Comparison of ENCODE assay signal across 8 cellular contexts in the genomic region with DNA sequence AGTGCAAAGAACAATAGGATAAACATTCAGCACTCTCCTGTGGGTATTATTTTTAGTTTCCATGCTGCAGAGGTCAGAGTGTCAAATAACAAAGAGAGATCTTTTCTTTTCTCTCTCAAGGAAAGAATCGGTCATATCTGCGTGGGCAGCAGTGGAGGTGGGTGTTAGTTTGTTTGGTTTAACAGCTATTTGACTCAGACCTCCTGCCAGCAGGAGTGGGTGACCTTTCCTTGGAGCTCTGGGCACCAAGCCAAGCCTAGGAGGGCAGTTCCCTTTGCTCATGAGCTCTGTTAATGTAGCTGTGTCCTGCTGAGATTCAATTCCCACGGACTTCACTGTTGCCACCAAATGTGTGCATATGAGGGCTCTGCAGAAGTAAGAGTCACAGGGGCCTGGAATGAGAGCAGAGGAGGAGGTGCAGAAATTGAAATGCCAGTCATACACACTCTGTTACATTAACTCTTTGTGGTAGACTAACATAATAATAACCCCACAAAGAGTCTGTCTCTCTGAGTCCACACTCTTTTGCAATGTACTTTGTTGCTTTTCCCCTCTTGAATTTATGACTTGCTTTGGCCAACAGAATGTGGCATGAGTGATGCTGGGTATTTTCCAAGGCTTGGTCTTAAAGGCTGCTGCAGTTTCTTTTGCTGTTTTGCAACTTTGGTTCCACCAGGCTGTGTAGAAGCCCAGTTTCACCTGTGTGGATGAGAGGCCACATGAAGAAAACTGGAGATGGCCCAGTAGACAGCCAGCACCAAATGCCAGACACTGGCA.
DNase-seq lines count a peak whose midpoint lies in the region; ATAC-seq and TF ChIP-seq lines count a peak whose summit lies in the region.

No MANE protein-coding gene starts in this region.

- H3K36me3 Mint-ChIP-seq in glutamatergic neuron (ENCODE audit: unreplicated experiment): peaks cover 20% of the 10 kb centered on the region

- peaks cover 10% of the 10 kb centered on the region for H3K27me3 Mint-ChIP-seq in glutamatergic neuron (ENCODE audit: unreplicated experiment)

- TF ChIP-seq CTCF in fibroblast of mammary gland (conservative IDR thresholded peaks at IDR 0.05; ENCODE audit: control insufficient read depth, insufficient read depth, low read depth, low read length) (no peak), glutamatergic neuron (IDR thresholded peaks at IDR 0.05; ENCODE audit: partially characterized antibody, unreplicated experiment) (no peak)

- H3K9me3 Mint-ChIP-seq in glutamatergic neuron (ENCODE audit: unreplicated experiment): peaks cover 5% of the 10 kb centered on the region

- H3K4me3 Mint-ChIP-seq in glutamatergic neuron (ENCODE audit: unreplicated experiment): no peak overlapping the region

- peak; percentile 23 for DNase-seq in NCI-H82 (lab: John Stamatoyannopoulos, UW)
- no peak for DNase-seq in NCI-H82 treated with DMSO at 0.1 percent for 48 hours (lab: John Stamatoyannopoulos, UW; ENCODE audit: unreplicated experiment)
- peak; percentile 74 for DNase-seq in SK-MEL-5 (ENCODE audit: low read depth, low spot score)
- DNase-seq in fibroblast of mammary gland (ENCODE audit: low read depth): peak; percentile 76
- DNase-seq in smooth muscle cell of the brain vasculature (ENCODE audit: low read depth, low spot score): peak; percentile 88
- no peak for DNase-seq in glutamatergic neuron

- in situ Hi-C loops in SK-MEL-5 (cut with HindIII; ENCODE audit: low pct_unique_long_range_greater_than_20kb, low sequenced_read_pairs): no loop called here

- H3K4me3 ChIP-seq in fibroblast of mammary gland (ENCODE audit: control insufficient read depth, low read depth, low read length): no peak overlapping the region

- ATAC-seq in HG02938 (IDR thresholded peaks at IDR 0.05; ENCODE audit: unreplicated experiment): no peak
- ATAC-seq in GM19023 (IDR thresholded peaks at IDR 0.05; ENCODE audit: unreplicated experiment): no peak

- no peak overlapping the region for H3K27ac Mint-ChIP-seq in glutamatergic neuron (ENCODE audit: unreplicated experiment)

- peaks cover 11% of the 10 kb centered on the region for H3K4me1 Mint-ChIP-seq in glutamatergic neuron (ENCODE audit: low read depth, unreplicated experiment)

Comparison
In these comparisons a context has a peak if more than half of its experiments do, and no peak if none do; other contexts are left out.
1. DNase-seq: peak in NCI-H82 (single experiment), SK-MEL-5 (single experiment), fibroblast of mammary gland (single experiment) and smooth muscle cell of the brain vasculature (single experiment); none in NCI-H82 treated with DMSO at 0.1 percent for 48 hours (single experiment) and glutamatergic neuron (single experiment).